26 cellular contexts compared by ENCODE assay signal in genomic region chr9:80177949-80178480, GRCh38.
"Had no signal": no experiment of that assay in that cellular context is flagged by ENCODE, and none has a peak within 500 bp of the region (broad histone marks: within the 10 kb centered on the region; RNA-seq: fewer than 3 reads in every experiment).

No MANE protein-coding gene starts in this region.

- H3K27ac ChIP-seq: adrenal gland, body of pancreas, foreskin keratinocyte, sigmoid colon, upper lobe of left lung had no signal

- H3K27me3 ChIP-seq: adrenal gland, body of pancreas, foreskin keratinocyte, sigmoid colon, upper lobe of left lung had no signal

- H3K4me1 ChIP-seq: adrenal gland, body of pancreas, foreskin keratinocyte, sigmoid colon, upper lobe of left lung had no signal

- H3K9me3 ChIP-seq: adrenal gland had no signal

- ATAC-seq: activated CD4-positive, alpha-beta T cell treated with anti-CD3 and anti-CD28 coated beads for 36 hours; body of pancreas; foreskin keratinocyte; left cardiac atrium; T-helper 17 cell had no signal

- DNase-seq: activated B cell treated with CpG ODN at 0.5 μM for 24 hours; activated CD4-positive, alpha-beta T cell treated with anti-CD3 and anti-CD28 coated beads for 36 hours; activated CD4-positive, alpha-beta T cell treated with anti-CD3 and anti-CD28 coated beads, Interleukin-2, amount 50 U/mL, for 4 hours; activated CD8-positive, alpha-beta memory T cell treated with anti-CD3 and anti-CD28 coated beads for 24 hours; activated CD8-positive, alpha-beta memory T cell treated with anti-CD3 and anti-CD28 coated beads, Interleukin-2, amount 50 U/mL, for 4 hours; activated naive CD4-positive, alpha-beta T cell; activated T-cell treated with anti-CD3 and anti-CD28 coated beads, Interleukin-2, amount 50 U/mL, for 24 hours; adrenal gland; body of pancreas; caudate nucleus; effector CD8-positive, alpha-beta T cell; erythroblast; immature natural killer cell; left cardiac atrium; mesenchymal stem cell; naive B cell; occipital lobe; posterior cingulate gyrus; sigmoid colon; stimulated activated CD4-positive, alpha-beta T cell treated with anti-CD3 and anti-CD28 coated beads, Interleukin-2, amount 100 ng/mL, for 48 hours; stimulated activated CD8-positive, alpha-beta memory T cell treated with anti-CD3 and anti-CD28 coated beads, Interleukin-4, amount 100 ng/mL, for 48 hours; stimulated activated naive CD4-positive, alpha-beta T cell; SW 1271; T-helper 17 cell; upper lobe of left lung had no signal

- H3K4me3 ChIP-seq: adrenal gland, body of pancreas, sigmoid colon, upper lobe of left lung had no signal
